In genomic region chr6:83068628-83069027, GRCh38 we compare ENCODE assay signal across 8 cellular contexts. TPM values are rescaled to one million over a fixed set of nuclear protein-coding genes. Genes with fewer than 3 reads are reported as not detected.
DNase-seq lines count a peak whose midpoint lies in the region; ATAC-seq and TF ChIP-seq lines count a peak whose summit lies in the region.

No MANE protein-coding gene starts in this region.

- POLR2A ChIA-PET in OCI-LY7 (lab: Charles Lee): interaction anchor here (1.4 to 4.7 kb wide), 4 partner anchors 12 to 142 kb away, joined by 4 to 30 read pairs (median 5); partner anchors contain the start of genes PGM3 and RWDD2A

- no peaks in the 10 kb centered on the region for H3K36me3 ChIP-seq in GM06990 (ENCODE audit: control insufficient read depth, insufficient read depth, low read length)
- peaks cover 4% of the 10 kb centered on the region; the same call in 1 of the 2 replicates for H3K36me3 ChIP-seq in OCI-LY7 (ENCODE audit: insufficient read depth, low read length)

- no peaks in the 10 kb centered on the region for H3K27me3 ChIP-seq in GM06990 (replicated peaks; ENCODE audit: control insufficient read depth, insufficient read depth, low read length)

- CTCF ChIA-PET in OCI-LY7 (lab: Charles Lee; ENCODE audit: unreplicated experiment): no interaction called here

- peak overlapping the region; percentile 87 for H3K4me3 ChIP-seq in GM06990 (replicated peaks; ENCODE audit: low read depth, low read length)
- H3K4me3 ChIP-seq in OCI-LY7 (ENCODE audit: low read depth, low read length, poor library complexity, severe bottlenecking): peak overlapping the region; percentile 88
- H3K4me3 ChIP-seq in epithelial cell of esophagus (ENCODE audit: low read length): peak overlapping the region; percentile 69

- no peaks in the 10 kb centered on the region for H4K20me1 ChIP-seq in OCI-LY7 (ENCODE audit: insufficient read depth, low read length)

- H3K4me1 Mint-ChIP-seq in progenitor cell of endocrine pancreas (ENCODE audit: low read depth): peaks cover 40% of the 10 kb centered on the region

- peak overlapping the region; percentile 93 for H3K4me3 Mint-ChIP-seq in progenitor cell of endocrine pancreas (ENCODE audit: low read depth)

- no peak for DNase-seq in GM06990 (ENCODE audit: extremely low read depth, insufficient read length)
- DNase-seq in OCI-LY7 (ENCODE audit: low spot score): no peak
- DNase-seq in epithelial cell of esophagus (ENCODE audit: low read depth): no peak
- DNase-seq in progenitor cell of endocrine pancreas (ENCODE audit: low spot score, unreplicated experiment): no peak
- DNase-seq in cortex of kidney (lab: John Stamatoyannopoulos, UW): no peak
- DNase-seq in NCI-H128 (lab: John Stamatoyannopoulos, UW; ENCODE audit: unreplicated experiment): no peak

- H3K79me2 ChIP-seq in OCI-LY7 (ENCODE audit: insufficient read depth, low read depth, low read length): peaks cover 63% of the 10 kb centered on the region

- H3K27ac Mint-ChIP-seq in progenitor cell of endocrine pancreas: peak overlapping the region; percentile 100

- TF ChIP-seq CTCF in GM06990 (IDR thresholded peaks at IDR 0.05; ENCODE audit: insufficient read depth, low read length, poor library complexity, severe bottlenecking) (no peak), OCI-LY7 (conservative IDR thresholded peaks at IDR 0.05; ENCODE audit: low read length) (no peak), epithelial cell of esophagus (IDR thresholded peaks at IDR 0.05; ENCODE audit: insufficient read depth, low read depth, low read length, missing control alignments) (no peak), progenitor cell of endocrine pancreas (IDR thresholded peaks at IDR 0.05; ENCODE audit: unreplicated experiment) (no peak)

- intact Hi-C loops in OCI-LY7 (cut with micrococcal nuclease; ENCODE audit: unreplicated experiment): loop anchor here (5.0 kb wide), 2 partner anchors 794 to 821 kb away; partner anchors contain the start of gene IBTK

- peak overlapping the region; percentile 95 for H3K4me2 ChIP-seq in OCI-LY7 (ENCODE audit: low read length)

- peaks cover 52% of the 10 kb centered on the region for H3K4me1 ChIP-seq in OCI-LY7 (ENCODE audit: insufficient read depth, low read length, poor library complexity, severe bottlenecking)

- H3K9me2 ChIP-seq in OCI-LY7 (ENCODE audit: insufficient read depth, low read length): no peaks in the 10 kb centered on the region

- H2AFZ ChIP-seq in OCI-LY7 (ENCODE audit: low read length): peak overlapping the region; percentile 64; the same call in 1 of the 2 replicates

- no peaks in the 10 kb centered on the region for H3K9me3 Mint-ChIP-seq in progenitor cell of endocrine pancreas (ENCODE audit: low read depth)

- peaks cover 2% of the 10 kb centered on the region for H3K36me3 Mint-ChIP-seq in progenitor cell of endocrine pancreas (ENCODE audit: insufficient read depth)

- peak overlapping the region; percentile 79 for H3K27ac ChIP-seq in OCI-LY7 (ENCODE audit: low read depth, low read length, poor library complexity, severe bottlenecking)

- H3K9me3 ChIP-seq in OCI-LY7 (ENCODE audit: low read length): no peaks in the 10 kb centered on the region

- ATAC-seq in GM21423 (IDR thresholded peaks at IDR 0.05; ENCODE audit: unreplicated experiment): no peak
- no peak for ATAC-seq in GM21367 (IDR thresholded peaks at IDR 0.05; ENCODE audit: unreplicated experiment)

- H3K27me3 Mint-ChIP-seq in progenitor cell of endocrine pancreas: no peaks in the 10 kb centered on the region

- TSS peak; percentile 48 for BruUV-seq in OCI-LY7 (replicated peaks; lab: Mats Ljungman, UMichigan)

RNA-seq across cellular contexts. Expression of gene DOP1A, which starts 1.2 kb away (rescaled TPM):
- total RNA-seq in OCI-LY7 (2014; rRNA removed; shearing (Covaris generic)): 21.4 and 25.6 TPM in 2 replicates
- total RNA-seq in OCI-LY7 (2022) (24.4 and 25.2 TPM in 2 replicates), progenitor cell of endocrine pancreas (47.1 and 48.1 TPM in 2 replicates)

RNA-seq across cellular contexts. Expression of gene UBE3D, which starts 3.0 kb away (rescaled TPM):
- 14.9 and 15.1 TPM in 2 replicates for total RNA-seq in OCI-LY7 (2014; rRNA removed; shearing (Covaris generic))
- 10.4 and 11.0 TPM in 2 replicates for total RNA-seq in OCI-LY7 (2022)
- total RNA-seq in progenitor cell of endocrine pancreas: 15.5 and 18.6 TPM in 2 replicates
